In genomic region chr12:75960954-75961661, GRCh38 we compare ENCODE assay signal across 18 cellular contexts.
"Had no signal": no experiment of that assay in that cellular context is flagged by ENCODE, and none has a peak within 500 bp of the region (broad histone marks: within the 10 kb centered on the region; RNA-seq: fewer than 3 reads in every experiment).

No MANE protein-coding gene starts in this region.

- FAIRE-seq: islet of Langerhans had no signal

- DNase-seq: activated CD4-positive, alpha-beta T cell treated with anti-CD3 and anti-CD28 coated beads for 4 hours; activated CD4-positive, alpha-beta T cell treated with anti-CD3 and anti-CD28 coated beads, Interleukin-2, amount 50 U/mL, for 48 hours; activated CD4-positive, CD25-positive, alpha-beta regulatory T cell; activated gamma-delta T cell; anterior cingulate cortex; foreskin melanocyte; ovary; psoas muscle; stimulated activated CD4-positive, alpha-beta T cell treated with anti-CD3 and anti-CD28 coated beads, Interleukin-4, amount 100 ng/mL, for 24 hours; stimulated activated naive CD4-positive, alpha-beta T cell treated with Interleukin-2 at 50 U/mL for 16 hours; T-helper 17 cell had no signal

- H3K4me1 ChIP-seq: psoas muscle had no signal

- H3K9me3 ChIP-seq: neutrophil, ovary, psoas muscle, right atrium auricular region had no signal

- ATAC-seq: psoas muscle, T-helper 17 cell had no signal

- H3K27ac ChIP-seq: neutrophil, ovary, psoas muscle, right atrium auricular region had no signal

- H3K27ac Mint-ChIP-seq: activated naive CD4-positive, alpha-beta T cell treated with anti-CD3 and anti-CD28 coated beads, Interleukin-2, amount 50 U/mL, for 24 hours; memory B cell had no signal

- H3K27me3 Mint-ChIP-seq: activated naive CD4-positive, alpha-beta T cell treated with anti-CD3 and anti-CD28 coated beads, Interleukin-2, amount 50 U/mL, for 24 hours; brain; memory B cell; T-helper 17 cell had no signal

- H3K36me3 Mint-ChIP-seq: activated naive CD4-positive, alpha-beta T cell treated with anti-CD3 and anti-CD28 coated beads, Interleukin-2, amount 50 U/mL, for 24 hours; brain; memory B cell had no signal

- H3K9me3 Mint-ChIP-seq: activated naive CD4-positive, alpha-beta T cell treated with anti-CD3 and anti-CD28 coated beads, Interleukin-2, amount 50 U/mL, for 24 hours; memory B cell; nephron had no signal

- H3K36me3 ChIP-seq: neutrophil, ovary, right atrium auricular region had no signal

- H3K4me3 ChIP-seq: ovary, psoas muscle, right atrium auricular region had no signal

- H3K27me3 ChIP-seq: neutrophil, ovary, right atrium auricular region had no signal

- H3K4me3 Mint-ChIP-seq: activated naive CD4-positive, alpha-beta T cell treated with anti-CD3 and anti-CD28 coated beads, Interleukin-2, amount 50 U/mL, for 24 hours; brain; memory B cell; nephron; T-helper 17 cell had no signal
